In the genomic region with DNA sequence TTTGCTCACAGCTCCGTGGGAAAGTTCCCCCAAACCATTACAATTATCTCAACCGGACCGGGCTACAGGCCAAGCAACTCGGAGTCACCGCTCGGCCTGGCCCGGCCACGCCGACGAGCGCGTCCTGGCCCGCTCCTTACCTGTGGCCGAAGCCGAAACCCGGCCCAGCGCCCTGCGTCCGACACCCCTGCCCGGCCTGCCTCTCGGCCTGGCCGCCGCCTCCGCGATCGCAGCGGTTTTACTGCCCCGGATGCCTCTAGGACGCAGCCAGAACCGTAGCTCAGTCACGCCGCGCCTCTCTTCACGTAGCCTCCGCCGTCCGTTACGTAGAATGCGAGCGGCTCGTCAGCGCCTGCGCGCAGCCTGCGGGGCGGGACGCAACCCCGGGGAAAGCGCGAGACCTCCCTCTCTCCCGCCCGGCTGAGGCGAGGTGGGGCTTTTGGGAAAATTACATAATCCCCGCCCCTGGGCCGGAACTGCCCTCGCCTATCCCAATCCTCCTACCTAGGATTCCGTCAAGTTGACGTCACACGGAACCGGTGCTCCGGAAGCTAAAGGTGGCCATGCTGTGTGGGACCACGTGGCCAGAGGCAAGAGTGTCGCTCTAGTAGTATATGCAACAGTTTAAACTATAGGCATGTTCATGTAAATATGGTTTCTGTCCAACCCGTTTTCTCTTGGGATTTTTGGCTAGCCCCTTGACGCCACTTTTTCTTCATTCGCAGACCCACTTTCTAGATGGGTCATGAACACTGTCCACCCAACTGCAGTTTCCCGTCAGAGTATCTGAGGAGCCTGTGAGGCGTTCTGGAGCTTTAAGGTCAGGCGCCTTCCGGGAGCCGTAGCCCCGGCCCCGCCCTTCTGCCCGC, we compare ENCODE assay signal across 1 cellular context.
TF ChIP-seq lines count a peak whose summit lies in the region.

A gene with protein sequence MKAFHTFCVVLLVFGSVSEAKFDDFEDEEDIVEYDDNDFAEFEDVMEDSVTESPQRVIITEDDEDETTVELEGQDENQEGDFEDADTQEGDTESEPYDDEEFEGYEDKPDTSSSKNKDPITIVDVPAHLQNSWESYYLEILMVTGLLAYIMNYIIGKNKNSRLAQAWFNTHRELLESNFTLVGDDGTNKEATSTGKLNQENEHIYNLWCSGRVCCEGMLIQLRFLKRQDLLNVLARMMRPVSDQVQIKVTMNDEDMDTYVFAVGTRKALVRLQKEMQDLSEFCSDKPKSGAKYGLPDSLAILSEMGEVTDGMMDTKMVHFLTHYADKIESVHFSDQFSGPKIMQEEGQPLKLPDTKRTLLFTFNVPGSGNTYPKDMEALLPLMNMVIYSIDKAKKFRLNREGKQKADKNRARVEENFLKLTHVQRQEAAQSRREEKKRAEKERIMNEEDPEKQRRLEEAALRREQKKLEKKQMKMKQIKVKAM (minus strand): TSS at position 326 of the 869 bp plus-strand sequence. CDS start 7,422 bp downstream, outside the sequence.

TF ChIP-seq in HepG2, 621 proteins besides CTCF, POLR2A, EP300 and RAD21 (continued from another document and continues in another):
- TF ChIP-seq, protein P1, sequence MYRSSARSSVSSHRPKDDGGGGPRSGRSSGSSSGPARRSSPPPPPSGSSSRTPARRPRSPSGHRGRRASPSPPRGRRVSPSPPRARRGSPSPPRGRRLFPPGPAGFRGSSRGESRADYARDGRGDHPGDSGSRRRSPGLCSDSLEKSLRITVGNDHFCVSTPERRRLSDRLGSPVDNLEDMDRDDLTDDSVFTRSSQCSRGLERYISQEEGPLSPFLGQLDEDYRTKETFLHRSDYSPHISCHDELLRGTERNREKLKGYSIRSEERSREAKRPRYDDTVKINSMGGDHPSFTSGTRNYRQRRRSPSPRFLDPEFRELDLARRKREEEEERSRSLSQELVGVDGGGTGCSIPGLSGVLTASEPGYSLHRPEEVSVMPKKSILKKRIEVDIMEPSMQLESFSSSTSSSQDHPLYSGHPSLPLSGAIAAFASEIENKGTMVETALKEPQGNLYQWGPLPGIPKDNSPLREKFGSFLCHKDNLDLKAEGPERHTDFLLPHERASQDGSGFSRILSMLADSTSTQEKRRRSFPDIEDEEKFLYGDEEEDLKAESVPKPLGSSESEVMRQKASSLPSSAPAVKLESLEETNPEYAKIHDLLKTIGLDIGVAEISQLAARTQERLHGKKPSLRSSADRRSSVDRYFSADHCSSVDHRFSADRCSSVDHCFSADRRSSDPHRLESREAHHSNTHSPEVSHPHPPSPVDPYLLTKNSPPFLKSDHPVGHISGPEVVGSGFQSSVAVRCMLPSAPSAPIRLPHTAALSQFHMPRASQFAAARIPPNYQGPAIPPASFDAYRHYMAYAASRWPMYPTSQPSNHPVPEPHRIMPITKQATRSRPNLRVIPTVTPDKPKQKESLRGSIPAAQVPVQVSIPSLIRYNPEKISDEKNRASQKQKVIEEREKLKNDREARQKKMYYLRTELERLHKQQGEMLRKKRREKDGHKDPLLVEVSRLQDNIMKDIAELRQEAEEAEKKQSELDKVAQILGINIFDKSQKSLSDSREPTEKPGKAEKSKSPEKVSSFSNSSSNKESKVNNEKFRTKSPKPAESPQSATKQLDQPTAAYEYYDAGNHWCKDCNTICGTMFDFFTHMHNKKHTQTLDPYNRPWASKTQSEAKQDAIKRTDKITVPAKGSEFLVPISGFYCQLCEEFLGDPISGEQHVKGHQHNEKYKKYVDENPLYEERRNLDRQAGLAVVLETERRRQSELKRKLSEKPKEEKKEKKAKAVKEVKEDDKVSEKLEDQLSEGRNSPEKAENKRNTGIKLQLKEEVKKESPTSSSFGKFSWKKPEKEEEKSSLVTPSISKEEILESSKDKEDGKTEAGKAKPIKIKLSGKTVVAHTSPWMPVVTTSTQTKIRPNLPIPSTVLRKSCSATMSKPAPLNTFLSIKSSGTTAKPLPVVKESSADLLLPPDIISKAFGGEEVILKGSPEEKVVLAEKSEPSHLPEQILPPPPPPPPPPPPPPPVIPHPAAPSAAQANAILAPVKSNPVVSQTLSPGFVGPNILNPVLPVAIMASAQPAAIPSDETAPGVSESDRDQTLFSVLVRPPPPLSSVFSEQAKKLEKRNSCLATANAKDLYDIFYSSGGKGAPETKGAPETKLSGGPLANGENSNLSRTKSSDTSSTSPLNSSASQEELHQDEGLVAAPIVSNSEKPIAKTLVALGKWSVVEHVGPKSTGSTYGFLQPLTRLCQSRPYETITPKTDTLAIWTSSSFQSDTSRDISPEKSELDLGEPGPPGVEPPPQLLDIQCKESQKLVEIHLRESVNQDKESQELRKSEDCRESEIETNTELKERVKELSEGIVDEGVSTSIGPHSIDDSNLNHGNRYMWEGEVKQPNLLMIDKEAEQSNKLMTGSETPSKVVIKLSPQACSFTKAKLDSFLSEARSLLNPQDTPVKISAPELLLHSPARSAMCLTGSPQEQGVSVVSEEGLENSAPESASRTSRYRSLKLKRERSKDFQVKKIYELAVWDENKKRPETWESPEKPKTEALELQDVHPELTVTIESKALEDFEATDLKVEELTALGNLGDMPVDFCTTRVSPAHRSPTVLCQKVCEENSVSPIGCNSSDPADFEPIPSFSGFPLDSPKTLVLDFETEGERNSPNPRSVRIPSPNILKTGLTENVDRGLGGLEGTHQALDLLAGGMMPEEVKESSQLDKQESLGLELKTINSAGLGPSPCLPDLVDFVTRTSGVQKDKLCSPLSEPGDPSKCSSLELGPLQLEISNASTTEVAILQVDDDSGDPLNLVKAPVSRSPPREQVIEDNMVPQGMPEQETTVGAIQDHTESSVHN (CRISPR knock-in tag; IDR thresholded peaks at IDR 0.05), result peak; percentile 55; the same call in 1 of the 2 replicates
- TF ChIP-seq SYNCRIP (IDR thresholded peaks at IDR 0.05; ENCODE audit: insufficient read depth, low read depth, low read length) (no peak), HNF4G (IDR thresholded peaks at IDR 0.05; ENCODE audit: borderline replicate concordance, low read depth, low read length) (no peak), HNF4G (CRISPR knock-in tag; IDR thresholded peaks at IDR 0.05; ENCODE audit: borderline replicate concordance, low read depth) (peak; percentile 69; the same call in 1 of the 2 replicates), ZMAT3 (CRISPR knock-in tag; conservative IDR thresholded peaks at IDR 0.05) (peak; percentile 99), KMT2A (CRISPR knock-in tag; IDR thresholded peaks at IDR 0.05) (peak; percentile 96), SIN3B (IDR thresholded peaks at IDR 0.05; ENCODE audit: low read length) (peak; percentile 62; the same call in 1 of the 2 replicates), ZFYVE20 (CRISPR knock-in tag; IDR thresholded peaks at IDR 0.05; ENCODE audit: borderline replicate concordance, low read depth) (peak; percentile 89), MTF1 (CRISPR knock-in tag; IDR thresholded peaks at IDR 0.05) (no peak), GABPB1 (CRISPR knock-in tag; IDR thresholded peaks at IDR 0.05) (peak; percentile 98), RERE (CRISPR knock-in tag; IDR thresholded peaks at IDR 0.05; ENCODE audit: low read depth) (no peak; the same call in 1 of the 2 replicates), SRSF1 (optimal IDR thresholded peaks at IDR 0.05; ENCODE audit: low read depth, low read length) (peak; percentile 94), RXRB (CRISPR knock-in tag; IDR thresholded peaks at IDR 0.05; ENCODE audit: borderline replicate concordance) (peak; percentile 77), IRF2 (CRISPR knock-in tag; IDR thresholded peaks at IDR 0.05) (peak; percentile 92), ZNF816 (CRISPR knock-in tag; IDR thresholded peaks at IDR 0.05; ENCODE audit: borderline replicate concordance) (peak; percentile 97)
- TF ChIP-seq, protein P2, sequence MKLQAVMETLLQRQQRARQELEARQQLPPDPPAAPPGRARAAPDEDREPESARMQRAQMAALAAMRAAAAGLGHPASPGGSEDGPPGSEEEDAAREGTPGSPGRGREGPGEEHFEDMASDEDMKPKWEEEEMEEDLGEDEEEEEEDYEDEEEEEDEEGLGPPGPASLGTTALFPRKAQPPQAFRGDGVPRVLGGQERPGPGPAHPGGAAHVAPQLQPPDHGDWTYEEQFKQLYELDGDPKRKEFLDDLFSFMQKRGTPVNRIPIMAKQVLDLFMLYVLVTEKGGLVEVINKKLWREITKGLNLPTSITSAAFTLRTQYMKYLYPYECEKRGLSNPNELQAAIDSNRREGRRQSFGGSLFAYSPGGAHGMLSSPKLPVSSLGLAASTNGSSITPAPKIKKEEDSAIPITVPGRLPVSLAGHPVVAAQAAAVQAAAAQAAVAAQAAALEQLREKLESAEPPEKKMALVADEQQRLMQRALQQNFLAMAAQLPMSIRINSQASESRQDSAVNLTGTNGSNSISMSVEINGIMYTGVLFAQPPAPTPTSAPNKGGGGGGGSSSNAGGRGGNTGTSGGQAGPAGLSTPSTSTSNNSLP (IDR thresholded peaks at IDR 0.05; ENCODE audit: low read depth, low read length), result peak; percentile 53; the same call in 1 of the 2 replicates
- TF ChIP-seq, protein P3, sequence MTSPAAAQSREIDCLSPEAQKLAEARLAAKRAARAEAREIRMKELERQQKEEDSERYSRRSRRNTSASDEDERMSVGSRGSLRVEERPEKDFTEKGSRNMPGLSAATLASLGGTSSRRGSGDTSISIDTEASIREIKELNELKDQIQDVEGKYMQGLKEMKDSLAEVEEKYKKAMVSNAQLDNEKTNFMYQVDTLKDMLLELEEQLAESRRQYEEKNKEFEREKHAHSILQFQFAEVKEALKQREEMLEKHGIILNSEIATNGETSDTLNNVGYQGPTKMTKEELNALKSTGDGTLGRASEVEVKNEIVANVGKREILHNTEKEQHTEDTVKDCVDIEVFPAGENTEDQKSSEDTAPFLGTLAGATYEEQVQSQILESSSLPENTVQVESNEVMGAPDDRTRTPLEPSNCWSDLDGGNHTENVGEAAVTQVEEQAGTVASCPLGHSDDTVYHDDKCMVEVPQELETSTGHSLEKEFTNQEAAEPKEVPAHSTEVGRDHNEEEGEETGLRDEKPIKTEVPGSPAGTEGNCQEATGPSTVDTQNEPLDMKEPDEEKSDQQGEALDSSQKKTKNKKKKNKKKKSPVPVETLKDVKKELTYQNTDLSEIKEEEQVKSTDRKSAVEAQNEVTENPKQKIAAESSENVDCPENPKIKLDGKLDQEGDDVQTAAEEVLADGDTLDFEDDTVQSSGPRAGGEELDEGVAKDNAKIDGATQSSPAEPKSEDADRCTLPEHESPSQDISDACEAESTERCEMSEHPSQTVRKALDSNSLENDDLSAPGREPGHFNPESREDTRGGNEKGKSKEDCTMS (CRISPR knock-in tag; conservative IDR thresholded peaks at IDR 0.05), result no peak
- TF ChIP-seq, protein P4, sequence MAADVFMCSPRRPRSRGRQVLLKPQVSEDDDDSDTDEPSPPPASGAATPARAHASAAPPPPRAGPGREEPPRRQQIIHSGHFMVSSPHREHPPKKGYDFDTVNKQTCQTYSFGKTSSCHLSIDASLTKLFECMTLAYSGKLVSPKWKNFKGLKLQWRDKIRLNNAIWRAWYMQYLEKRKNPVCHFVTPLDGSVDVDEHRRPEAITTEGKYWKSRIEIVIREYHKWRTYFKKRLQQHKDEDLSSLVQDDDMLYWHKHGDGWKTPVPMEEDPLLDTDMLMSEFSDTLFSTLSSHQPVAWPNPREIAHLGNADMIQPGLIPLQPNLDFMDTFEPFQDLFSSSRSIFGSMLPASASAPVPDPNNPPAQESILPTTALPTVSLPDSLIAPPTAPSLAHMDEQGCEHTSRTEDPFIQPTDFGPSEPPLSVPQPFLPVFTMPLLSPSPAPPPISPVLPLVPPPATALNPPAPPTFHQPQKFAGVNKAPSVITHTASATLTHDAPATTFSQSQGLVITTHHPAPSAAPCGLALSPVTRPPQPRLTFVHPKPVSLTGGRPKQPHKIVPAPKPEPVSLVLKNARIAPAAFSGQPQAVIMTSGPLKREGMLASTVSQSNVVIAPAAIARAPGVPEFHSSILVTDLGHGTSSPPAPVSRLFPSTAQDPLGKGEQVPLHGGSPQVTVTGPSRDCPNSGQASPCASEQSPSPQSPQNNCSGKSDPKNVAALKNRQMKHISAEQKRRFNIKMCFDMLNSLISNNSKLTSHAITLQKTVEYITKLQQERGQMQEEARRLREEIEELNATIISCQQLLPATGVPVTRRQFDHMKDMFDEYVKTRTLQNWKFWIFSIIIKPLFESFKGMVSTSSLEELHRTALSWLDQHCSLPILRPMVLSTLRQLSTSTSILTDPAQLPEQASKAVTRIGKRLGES (CRISPR knock-in tag; IDR thresholded peaks at IDR 0.05; ENCODE audit: borderline replicate concordance), result 0 out of 2 replicates have a peak, but pooled peaks have one; percentile 62
